Comparison of ENCODE assay signal across 26 cellular contexts in genomic region chrX:39580043-39580442, GRCh38.
"Had no signal": no experiment of that assay in that cellular context is flagged by ENCODE, and none has a peak within 500 bp of the region (broad histone marks: within the 10 kb centered on the region; RNA-seq: fewer than 3 reads in every experiment).

No MANE protein-coding gene starts in this region.

- H3K9me3 Mint-ChIP-seq: activated B cell treated with CpG ODN at 0.5 μM for 24 hours; activated CD4-positive, alpha-beta T cell treated with anti-CD3 and anti-CD28 coated beads, Interleukin-2, amount 10 ng/mL, durations not matched to agents 24 days and 14 days; activated naive CD4-positive, alpha-beta T cell treated with anti-CD3 and anti-CD28 coated beads, Interleukin-2, amount 50 U/mL, for 72 hours; activated T-cell treated with anti-CD3 and anti-CD28 coated beads, Interleukin-2, amount 50 U/mL, for 4 hours had no signal

- H3K36me3 ChIP-seq: brain microvascular endothelial cell, cardiac muscle cell, MG63 had no signal

- H3K4me3 ChIP-seq: cardiac muscle cell, MG63, PC-9 had no signal

- H3K27me3 ChIP-seq: brain microvascular endothelial cell, cardiac muscle cell, MG63 had no signal

- ATAC-seq: activated naive CD4-positive, alpha-beta T cell treated with anti-CD3 and anti-CD28 coated beads, Interleukin-2, amount 50 U/mL, for 72 hours; activated T-cell treated with anti-CD3 and anti-CD28 coated beads, Interleukin-2, amount 50 U/mL, for 4 hours; T-helper 17 cell had no signal

- H3K9me3 ChIP-seq: MG63 had no signal

- H3K4me3 Mint-ChIP-seq: activated B cell treated with CpG ODN at 0.5 μM for 24 hours; activated CD4-positive, alpha-beta T cell treated with anti-CD3 and anti-CD28 coated beads, Interleukin-2, amount 10 ng/mL, durations not matched to agents 24 days and 14 days; activated T-cell treated with anti-CD3 and anti-CD28 coated beads, Interleukin-2, amount 50 U/mL, for 4 hours; T-helper 17 cell had no signal

- H3K27me3 Mint-ChIP-seq: activated CD4-positive, alpha-beta T cell treated with anti-CD3 and anti-CD28 coated beads, Interleukin-2, amount 10 ng/mL, durations not matched to agents 24 days and 14 days; T-helper 17 cell had no signal

- H3K27ac Mint-ChIP-seq: activated B cell treated with CpG ODN at 0.5 μM for 24 hours; activated CD4-positive, alpha-beta T cell treated with anti-CD3 and anti-CD28 coated beads, Interleukin-2, amount 10 ng/mL, durations not matched to agents 24 days and 14 days; activated naive CD4-positive, alpha-beta T cell treated with anti-CD3 and anti-CD28 coated beads, Interleukin-2, amount 50 U/mL, for 72 hours; T-helper 17 cell had no signal

- H3K27ac ChIP-seq: brain microvascular endothelial cell, cardiac muscle cell, KMS-11, PC-9 had no signal

- DNase-seq: activated B cell treated with CpG ODN at 0.5 μM for 24 hours; activated CD4-positive, alpha-beta T cell treated with anti-CD3 and anti-CD28 coated beads for 1 hour; activated CD4-positive, alpha-beta T cell treated with anti-CD3 and anti-CD28 coated beads, Interleukin-2, amount 10 ng/mL, durations not matched to agents 24 days and 14 days; activated CD4-positive, alpha-beta T cell treated with anti-CD3 and anti-CD28 coated beads, Interleukin-2, amount 50 U/mL, for 48 hours; activated effector memory CD4-positive, alpha-beta T cell treated with anti-CD3 and anti-CD28 coated beads, Interleukin-2, amount 50 U/mL, for 16 hours; activated naive CD4-positive, alpha-beta T cell treated with Interleukin-2 at 50 U/mL for 16 hours; activated T-cell treated with anti-CD3 and anti-CD28 coated beads, Interleukin-2, amount 50 U/mL, for 4 hours; amygdala; brain microvascular endothelial cell; MG63; MV-4-11; NCI-H1092 treated with DMSO at 0.1 percent for 48 hours; NCI-H1417 treated with DMSO at 0.1 percent for 48 hours; NCI-H1694; NCI-H2029; NCI-H2107; NCI-H2171 treated with DMSO at 0.1 percent for 48 hours; NCI-H226; NCI-H526; PC-9; SHP77 treated with DMSO at 0.1 percent for 48 hours; T-helper 17 cell; T-helper 9 cell had no signal

- H3K36me3 Mint-ChIP-seq: activated naive CD4-positive, alpha-beta T cell treated with anti-CD3 and anti-CD28 coated beads, Interleukin-2, amount 50 U/mL, for 72 hours had no signal
